In the genomic region with DNA sequence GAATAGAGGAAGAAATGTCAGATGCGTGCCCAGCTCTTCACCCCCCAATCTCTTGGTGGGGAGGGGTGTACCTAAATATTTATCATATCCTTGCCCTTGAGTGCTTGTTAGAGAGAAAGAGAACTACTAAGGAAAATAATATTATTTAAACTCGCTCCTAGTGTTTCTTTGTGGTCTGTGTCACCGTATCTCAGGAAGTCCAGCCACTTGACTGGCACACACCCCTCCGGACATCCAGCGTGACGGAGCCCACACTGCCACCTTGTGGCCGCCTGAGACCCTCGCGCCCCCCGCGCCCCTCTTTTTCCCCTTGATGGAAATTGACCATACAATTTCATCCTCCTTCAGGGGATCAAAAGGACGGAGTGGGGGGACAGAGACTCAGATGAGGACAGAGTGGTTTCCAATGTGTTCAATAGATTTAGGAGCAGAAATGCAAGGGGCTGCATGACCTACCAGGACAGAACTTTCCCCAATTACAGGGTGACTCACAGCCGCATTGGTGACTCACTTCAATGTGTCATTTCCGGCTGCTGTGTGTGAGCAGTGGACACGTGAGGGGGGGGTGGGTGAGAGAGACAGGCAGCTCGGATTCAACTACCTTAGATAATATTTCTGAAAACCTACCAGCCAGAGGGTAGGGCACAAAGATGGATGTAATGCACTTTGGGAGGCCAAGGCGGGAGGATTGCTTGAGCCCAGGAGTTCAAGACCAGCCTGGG, we compare ENCODE assay signal across 8 cellular contexts. TPM values are rescaled to one million over a fixed set of nuclear protein-coding genes. Genes with fewer than 3 reads are reported as not detected.
DNase-seq lines count a peak whose midpoint lies in the region; ATAC-seq and TF ChIP-seq lines count a peak whose summit lies in the region.

No MANE protein-coding gene starts in this region.

- no peaks in the 10 kb centered on the region for H4K20me1 ChIP-seq in BLaER1

- ATAC-seq in GM19452 (IDR thresholded peaks at IDR 0.05; ENCODE audit: unreplicated experiment): peak; percentile 74

- no peaks in the 10 kb centered on the region for H3K9me3 Mint-ChIP-seq in IgD-negative memory B cell

- H3K9me3 ChIP-seq in BLaER1 (no peaks in the 10 kb centered on the region), cardiac muscle cell (ENCODE audit: low read depth) (no peaks in the 10 kb centered on the region)

- H3K27ac ChIP-seq in BLaER1 (no peak overlapping the region), cardiac muscle cell (no peak overlapping the region)

- H3K4me3 ChIP-seq in BLaER1 (no peak overlapping the region), cardiac muscle cell (no peak overlapping the region)

- H3K27me3 ChIP-seq in BLaER1 (peaks cover 4% of the 10 kb centered on the region; the same call in 1 of the 2 replicates), cardiac muscle cell (peaks cover 6% of the 10 kb centered on the region)

- H3K27me3 Mint-ChIP-seq in IgD-negative memory B cell: peaks cover 28% of the 10 kb centered on the region

- H3K4me1 Mint-ChIP-seq in IgD-negative memory B cell: peaks cover 0 to 2% (median 1%) of the 10 kb centered on the region in 3 donors

- H3K4me2 ChIP-seq in BLaER1: peak overlapping the region; percentile 65

- peak; percentile 64 for TF ChIP-seq CTCF in cardiac muscle cell (IDR thresholded peaks at IDR 0.05; ENCODE audit: low read depth, low read length)

- H3K9ac ChIP-seq in BLaER1: no peak overlapping the region

- peak overlapping the region in 1 of 4 donors; percentile 49 for H3K4me3 Mint-ChIP-seq in IgD-negative memory B cell

- no peaks in the 10 kb centered on the region for H3K36me3 Mint-ChIP-seq in IgD-negative memory B cell

- H3K36me3 ChIP-seq in BLaER1 (no peaks in the 10 kb centered on the region), cardiac muscle cell (no peaks in the 10 kb centered on the region)

- peaks cover 67% of the 10 kb centered on the region for H3K4me1 ChIP-seq in BLaER1
- H3K4me1 ChIP-seq in cardiac muscle cell (ENCODE audit: low read depth): peaks cover 4% of the 10 kb centered on the region

- peak overlapping the region in 2 of 3 donors; percentile 71 to 83 for H3K27ac Mint-ChIP-seq in IgD-negative memory B cell

- peak; percentile 49 for DNase-seq in SK-N-DZ (ENCODE audit: low spot score)
- peak; percentile 88 for DNase-seq in activated naive CD4-positive, alpha-beta T cell treated with anti-CD3 and anti-CD28 coated beads, Interleukin-2, amount 50 U/mL, for 16 hours
- DNase-seq in cardiac muscle cell (ENCODE audit: low read depth in 1 of 2, low spot score in 1 of 2): peak; percentile 73 to 97
- peak; percentile 58 for DNase-seq in retina
- DNase-seq in epidermal melanocyte (ENCODE audit: insufficient read length, low spot score): no peak

RNA-seq across cellular contexts. Expression of gene SERPINE1, which starts 11.4 kb away (rescaled TPM):
- polyA plus RNA-seq in IgD-negative memory B cell: not detected
- not detected in 2 replicates for polyA plus RNA-seq in SK-N-DZ (2014; cell fraction: cytosol; rRNA removed)
- polyA plus RNA-seq in SK-N-DZ (2014; cell fraction: nucleus; rRNA removed): not detected in 2 replicates
- total RNA-seq in cardiac muscle cell: 1.1 and 1.6 TPM in 2 replicates
- polyA plus RNA-seq in cardiac muscle cell: 1.9 and 5.7 TPM in 2 replicates

RNA-seq across cellular contexts. Expression of gene AP1S1, which starts 16.0 kb away (rescaled TPM):
- polyA plus RNA-seq in IgD-negative memory B cell: 8.3 TPM
- 210 and 218 TPM in 2 replicates for polyA plus RNA-seq in SK-N-DZ (2014; cell fraction: cytosol; rRNA removed)
- 108 and 136 TPM in 2 replicates for polyA plus RNA-seq in SK-N-DZ (2014; cell fraction: nucleus; rRNA removed)
- total RNA-seq in cardiac muscle cell: 51.5 and 59.5 TPM in 2 replicates
- 10.1 and 13.8 TPM in 2 replicates for polyA plus RNA-seq in cardiac muscle cell

RNA-seq across cellular contexts. Expression of gene VGF, which starts 27.1 kb away (rescaled TPM):
- not detected for polyA plus RNA-seq in IgD-negative memory B cell
- polyA plus RNA-seq in SK-N-DZ (2014; cell fraction: cytosol; rRNA removed): 4.9 and 8.2 TPM in 2 replicates
- polyA plus RNA-seq in SK-N-DZ (2014; cell fraction: nucleus; rRNA removed): 3.6 and 3.9 TPM in 2 replicates
- 0.99 and 1.2 TPM in 2 replicates for total RNA-seq in cardiac muscle cell
- 0.18 and 0.69 TPM in 2 replicates for polyA plus RNA-seq in cardiac muscle cell

RNA-seq across cellular contexts. Expression of gene NAT16, which starts 41.8 kb away (rescaled TPM):
- polyA plus RNA-seq in IgD-negative memory B cell (not detected), cardiac muscle cell (not detected in 2 replicates)
- not detected in 2 replicates for polyA plus RNA-seq in SK-N-DZ (2014; cell fraction: cytosol; rRNA removed)
- 0.24 TPM in 1 of 2 replicates, not detected in the other for polyA plus RNA-seq in SK-N-DZ (2014; cell fraction: nucleus; rRNA removed)
- 0.27 TPM in 1 of 2 replicates, not detected in the other for total RNA-seq in cardiac muscle cell

RNA-seq across cellular contexts. Expression of gene TRIM56, which starts 53.0 kb away (rescaled TPM):
- 15.0 TPM for polyA plus RNA-seq in IgD-negative memory B cell
- 0.80 and 1.2 TPM in 2 replicates for polyA plus RNA-seq in SK-N-DZ (2014; cell fraction: cytosol; rRNA removed)
- polyA plus RNA-seq in SK-N-DZ (2014; cell fraction: nucleus; rRNA removed): 0.45 and 0.71 TPM in 2 replicates
- total RNA-seq in cardiac muscle cell: 5.7 and 12.9 TPM in 2 replicates
- 11.6 and 18.5 TPM in 2 replicates for polyA plus RNA-seq in cardiac muscle cell
